1 cellular context compared by ENCODE assay signal in genomic region chr20:25437153-25437581, GRCh38.
TF ChIP-seq lines count a peak whose summit lies in the region.

No MANE protein-coding gene starts in this region.

TF ChIP-seq in HCT116, 20 proteins besides CTCF, POLR2A, EP300 and RAD21 (continued from another document):
- no peak for TF ChIP-seq MAX (IDR thresholded peaks at IDR 0.05)
- TF ChIP-seq ZFX (IDR thresholded peaks at IDR 0.05), result no peak
- no peak for TF ChIP-seq SP1 (IDR thresholded peaks at IDR 0.05; ENCODE audit: low read depth)
- TF ChIP-seq SRF (IDR thresholded peaks at IDR 0.05; ENCODE audit: low read depth), result no peak
- no peak for TF ChIP-seq JUND (IDR thresholded peaks at IDR 0.05)
- no peak for TF ChIP-seq SIN3A (IDR thresholded peaks at IDR 0.05; ENCODE audit: low read depth)
